Comparison of ENCODE assay signal across 22 cellular contexts in the genomic region with DNA sequence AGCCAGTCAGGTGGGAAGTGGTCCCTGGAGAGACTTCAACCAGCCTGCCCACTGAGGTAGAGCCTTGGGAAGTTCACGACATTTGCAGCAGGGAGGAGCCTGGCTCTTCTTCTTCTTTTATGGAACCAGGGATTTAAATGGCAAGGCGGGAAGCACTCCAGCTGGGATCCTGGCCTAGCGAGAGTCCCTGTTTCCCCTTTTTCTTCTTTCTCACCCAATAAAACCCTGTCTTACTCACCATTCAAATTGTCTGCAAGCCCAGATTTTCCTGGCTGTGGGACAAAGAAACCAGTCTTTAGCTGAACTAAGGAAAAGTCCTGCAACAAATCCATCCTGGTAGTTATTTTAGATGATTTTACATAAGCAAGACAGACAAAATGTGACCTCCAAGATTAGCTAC.
DNase-seq lines count a peak whose midpoint lies in the region; TF ChIP-seq lines count a peak whose summit lies in the region.
"Had no signal": no experiment of that assay in that cellular context is flagged by ENCODE, and none has a peak within 500 bp of the region (broad histone marks: within the 10 kb centered on the region; RNA-seq: fewer than 3 reads in every experiment).

No MANE protein-coding gene starts in this region.

- H3K36me3 ChIP-seq in Peyer's patch, result no peaks in the 10 kb centered on the region
- H3K36me3 ChIP-seq: pancreas had no signal

- CTCF ChIA-PET in GM10248 (lab: Yijun Ruan, JAX), result no interaction called here

- H3K27ac ChIP-seq in Peyer's patch, result no peak overlapping the region
- H3K27ac ChIP-seq: coronary artery, pancreas, testis had no signal

- no peaks in the 10 kb centered on the region for H3K4me1 ChIP-seq in Peyer's patch
- H3K4me1 ChIP-seq: pancreas had no signal

- POLR2A ChIA-PET in GM10248 (lab: Yijun Ruan, JAX), result no interaction called here

- H3K4me3 ChIP-seq in fibroblast of mammary gland (ENCODE audit: control insufficient read depth, low read depth, low read length), result no peak overlapping the region
- H3K4me3 ChIP-seq in Peyer's patch, result no peak overlapping the region
- H3K4me3 ChIP-seq: coronary artery, pancreas, testis had no signal

- no peaks in the 10 kb centered on the region for H3K27me3 ChIP-seq in Peyer's patch
- H3K27me3 ChIP-seq: pancreas, testis had no signal

- no peak for TF ChIP-seq POLR2A in Peyer's patch (IDR thresholded peaks at IDR 0.05)

- DNase-seq in M059J (ENCODE audit: low read depth), result peak; percentile 24
- peak; percentile 32 for DNase-seq in fibroblast of mammary gland (ENCODE audit: low read depth)
- DNase-seq in left kidney (ENCODE audit: low read depth, low spot score), result peak; percentile 1
- peak; percentile 53 for DNase-seq in stromal cell of bone marrow (ENCODE audit: low read depth)
- DNase-seq in Peyer's patch, result no peak
- no peak for DNase-seq in GM10248 (ENCODE audit: extremely low spot score)
- no peak for DNase-seq in EL
- DNase-seq in GM13976 (ENCODE audit: low spot score), result no peak
- DNase-seq: activated CD4-positive, alpha-beta T cell treated with anti-CD3 and anti-CD28 coated beads for 1 hour; activated CD8-positive, alpha-beta T cell treated with anti-CD3 and anti-CD28 coated beads, Interleukin-2, amount 10 ng/mL, durations not matched to agents 7 days and 5 days; activated gamma-delta T cell; CD4-positive, alpha-beta memory T cell; GDM1; KG1; mammary epithelial cell; MV-4-11; naive B cell; NCI-H2171 treated with DMSO at 0.1 percent for 48 hours; pancreas; T1000; testis had no signal

- TF ChIP-seq CTCF in fibroblast of mammary gland (conservative IDR thresholded peaks at IDR 0.05; ENCODE audit: control insufficient read depth, insufficient read depth, low read depth, low read length) (no peak), Peyer's patch (IDR thresholded peaks at IDR 0.05) (no peak), GM10248 (IDR thresholded peaks at IDR 0.05; ENCODE audit: control extremely low read depth, extremely low read depth, low read depth, missing control alignments) (no peak), GM13976 (IDR thresholded peaks at IDR 0.05; ENCODE audit: borderline replicate concordance, control extremely low read depth, extremely low read depth, insufficient read depth, missing control alignments) (no peak)

- no peaks in the 10 kb centered on the region for H3K9me3 ChIP-seq in Peyer's patch
- H3K9me3 ChIP-seq: pancreas, testis had no signal

- in situ Hi-C loops in GM13976 (cut with MboI; ENCODE audit: low sequenced_read_pairs, unreplicated experiment), result no loop called here

Comparison
In these comparisons a context has a peak if more than half of its experiments do, and no peak if none do; other contexts are left out.
1. DNase-seq: peak in M059J (single experiment), fibroblast of mammary gland (single experiment), left kidney (single experiment) and stromal cell of bone marrow (single experiment); none in Peyer's patch (0 of 3), GM10248 (single experiment), EL (single experiment) and GM13976 (single experiment).